Comparison of ENCODE assay signal across 13 cellular contexts in the genomic region with DNA sequence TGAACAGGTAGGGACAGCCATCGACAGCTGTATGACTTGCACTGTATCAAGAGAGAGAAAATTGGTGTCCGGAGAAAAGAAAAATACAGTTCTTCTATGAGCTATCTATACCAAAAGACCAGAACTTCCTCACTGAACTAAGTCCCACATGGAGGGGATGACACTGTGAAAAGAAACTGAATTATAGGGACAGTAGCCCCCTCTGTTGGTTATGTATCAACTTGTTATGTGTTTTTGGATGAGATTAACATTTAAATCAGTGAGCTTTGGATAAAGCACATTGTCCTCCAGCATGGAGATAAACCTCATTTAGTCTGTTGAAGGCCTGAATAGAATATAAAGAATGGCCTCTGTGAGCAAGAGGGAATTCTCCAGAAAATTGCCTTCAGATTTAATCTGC.
DNase-seq lines count a peak whose midpoint lies in the region; ATAC-seq, FAIRE-seq and TF ChIP-seq lines count a peak whose summit lies in the region.
"Had no signal": no experiment of that assay in that cellular context is flagged by ENCODE, and none has a peak within 500 bp of the region (broad histone marks: within the 10 kb centered on the region; RNA-seq: fewer than 3 reads in every experiment).

No MANE protein-coding gene starts in this region.

- no peaks in the 10 kb centered on the region for H3K9me3 ChIP-seq in endothelial cell of umbilical vein (replicated peaks; ENCODE audit: control insufficient read depth, insufficient read depth, low read length)

- H3K79me2 ChIP-seq in endothelial cell of umbilical vein (ENCODE audit: control insufficient read depth, insufficient read depth, low read length) = no peaks in the 10 kb centered on the region

- ATAC-seq in GM21529 (IDR thresholded peaks at IDR 0.05; ENCODE audit: unreplicated experiment) (no peak), GM21619 (IDR thresholded peaks at IDR 0.05; ENCODE audit: unreplicated experiment) (no peak), left cardiac atrium (no peak)
- ATAC-seq: stimulated activated effector memory CD8-positive, alpha-beta T cell treated with anti-CD3 and anti-CD28 coated beads, Interleukin-12 subunit alpha, Interleukin-12 subunit beta, amount 100 ng/mL, for 72 hours had no signal

- peak; percentile 70 for FAIRE-seq in endothelial cell of umbilical vein (lab: Jason Lieb, UNC)
- FAIRE-seq: A204.1 had no signal

- no peaks in the 10 kb centered on the region for H3K36me3 Mint-ChIP-seq in progenitor cell of endocrine pancreas (ENCODE audit: insufficient read depth)
- H3K36me3 Mint-ChIP-seq: stimulated activated effector memory CD8-positive, alpha-beta T cell treated with anti-CD3 and anti-CD28 coated beads, Interleukin-12 subunit alpha, Interleukin-12 subunit beta, amount 100 ng/mL, for 72 hours had no signal

- H4K20me1 ChIP-seq in endothelial cell of umbilical vein (replicated peaks; ENCODE audit: control insufficient read depth, extremely low read depth, insufficient read depth, low read length) = no peaks in the 10 kb centered on the region

- no peaks in the 10 kb centered on the region for H3K9me3 Mint-ChIP-seq in progenitor cell of endocrine pancreas (ENCODE audit: low read depth)

- H3K4me3 ChIP-seq in endothelial cell of umbilical vein (replicated peaks in 1 of 3; ENCODE audit: insufficient read depth in 1 of 3, low read depth in 1 of 3, low read length in 3 of 3) = no peak overlapping the region

- dilution Hi-C loops in endothelial cell of umbilical vein (cut with MboI; ENCODE audit: extremely low pct_ligation_motif_present, low sequenced_read_pairs) = no loop called here

- intact Hi-C loops in endothelial cell of umbilical vein (cut with micrococcal nuclease) (loop anchor here (1.0 to 5.0 kb wide), 3 partner anchors 184 to 340 kb away; no protein-coding TSS in a partner anchor), left cardiac atrium (cut with DNase I) (no loop called here)

- CTCF ChIA-PET in endothelial cell of umbilical vein (lab: Charles Lee) = interaction anchor here (0.6 to 2.0 kb wide), 10 partner anchors 11 to 340 kb away, joined by 3 to 40 read pairs (median 3); a partner anchor contains a TSS

- no peak overlapping the region for H3K4me3 Mint-ChIP-seq in progenitor cell of endocrine pancreas (ENCODE audit: low read depth)
- H3K4me3 Mint-ChIP-seq: activated naive CD4-positive, alpha-beta T cell treated with anti-CD3 and anti-CD28 coated beads for 36 hours; stimulated activated effector memory CD8-positive, alpha-beta T cell treated with anti-CD3 and anti-CD28 coated beads, Interleukin-12 subunit alpha, Interleukin-12 subunit beta, amount 100 ng/mL, for 72 hours had no signal

- no peaks in the 10 kb centered on the region for H3K27me3 ChIP-seq in endothelial cell of umbilical vein (ENCODE audit: control insufficient read depth in 2 of 2, insufficient read depth in 2 of 2, low read length in 2 of 2)

- no peak overlapping the region for H3K9ac ChIP-seq in endothelial cell of umbilical vein (replicated peaks; ENCODE audit: extremely low read depth, insufficient read depth, low read length)

- POLR2A ChIA-PET in endothelial cell of umbilical vein (lab: Charles Lee) = no interaction called here

- no peaks in the 10 kb centered on the region for H3K9me1 ChIP-seq in endothelial cell of umbilical vein (replicated peaks; ENCODE audit: control insufficient read depth, extremely low read depth, insufficient read depth, low read length)

- H2AFZ ChIP-seq in endothelial cell of umbilical vein (ENCODE audit: low read depth, low read length) = no peak overlapping the region

- H3K27ac Mint-ChIP-seq in progenitor cell of endocrine pancreas = no peak overlapping the region
- H3K27ac Mint-ChIP-seq: activated naive CD4-positive, alpha-beta T cell treated with anti-CD3 and anti-CD28 coated beads for 36 hours; stimulated activated effector memory CD8-positive, alpha-beta T cell treated with anti-CD3 and anti-CD28 coated beads, Interleukin-12 subunit alpha, Interleukin-12 subunit beta, amount 100 ng/mL, for 72 hours had no signal

- no peaks in the 10 kb centered on the region for H3K4me1 Mint-ChIP-seq in progenitor cell of endocrine pancreas (ENCODE audit: low read depth)
- H3K4me1 Mint-ChIP-seq: stimulated activated effector memory CD8-positive, alpha-beta T cell treated with anti-CD3 and anti-CD28 coated beads, Interleukin-12 subunit alpha, Interleukin-12 subunit beta, amount 100 ng/mL, for 72 hours had no signal

- no peak for TF ChIP-seq POLR2A in endothelial cell of umbilical vein (IDR thresholded peaks at IDR 0.05; ENCODE audit: low read depth, low read length)

- no peak overlapping the region for H3K4me2 ChIP-seq in endothelial cell of umbilical vein (ENCODE audit: insufficient read depth, low read length)

- TF ChIP-seq CTCF in endothelial cell of umbilical vein (IDR thresholded peaks at IDR 0.05; ENCODE audit: extremely low read depth in 1 of 2, insufficient read depth in 1 of 2, low read depth in 1 of 2, low read length in 2 of 2) (no peak), progenitor cell of endocrine pancreas (IDR thresholded peaks at IDR 0.05; ENCODE audit: unreplicated experiment) (peak; percentile 11)

- no peaks in the 10 kb centered on the region for H3K27me3 Mint-ChIP-seq in progenitor cell of endocrine pancreas

- no peak overlapping the region for H3K27ac ChIP-seq in endothelial cell of umbilical vein (ENCODE audit: insufficient read depth, low read depth, low read length)

- DNase-seq in NCI-H146 (lab: John Stamatoyannopoulos, UW) (peak; percentile 9), NCI-H146 treated with DMSO at 0.1 percent for 48 hours (lab: John Stamatoyannopoulos, UW; ENCODE audit: unreplicated experiment) (no peak), NCI-H82 (lab: John Stamatoyannopoulos, UW) (peak; percentile 71), endothelial cell of umbilical vein (ENCODE audit: low read depth, low spot score) (peak; percentile 29), progenitor cell of endocrine pancreas (ENCODE audit: low spot score, unreplicated experiment) (no peak), left cardiac atrium (no peak)
- DNase-seq: activated naive CD4-positive, alpha-beta T cell treated with anti-CD3 and anti-CD28 coated beads for 36 hours; hippocampal formation; T-helper 1 cell had no signal

- peaks cover 8% of the 10 kb centered on the region for H3K4me1 ChIP-seq in endothelial cell of umbilical vein (ENCODE audit: control insufficient read depth, extremely low read depth, insufficient read depth, low read length)

- no peaks in the 10 kb centered on the region for H3K36me3 ChIP-seq in endothelial cell of umbilical vein (ENCODE audit: control insufficient read depth in 2 of 2, extremely low read depth in 1 of 2, insufficient read depth in 2 of 2, low read length in 2 of 2)

- no TSS peak for BruUV-seq in endothelial cell of umbilical vein (replicated peaks; lab: Mats Ljungman, UMichigan)

TF ChIP-seq in endothelial cell of umbilical vein, 7 proteins besides CTCF, POLR2A, EP300 and RAD21:
- TF ChIP-seq JUN (IDR thresholded peaks at IDR 0.05; ENCODE audit: borderline replicate concordance, insufficient read depth, insufficient read length, low read depth) (no peak), FOS (IDR thresholded peaks at IDR 0.05; ENCODE audit: borderline replicate concordance, insufficient read depth, low read length) (no peak)

Comparison
In these comparisons a context has a peak if more than half of its experiments do, and no peak if none do; other contexts are left out.
1. DNase-seq: peak in NCI-H146 (single experiment), NCI-H82 (single experiment) and endothelial cell of umbilical vein (single experiment); none in NCI-H146 treated with DMSO at 0.1 percent for 48 hours (single experiment), progenitor cell of endocrine pancreas (single experiment) and left cardiac atrium (single experiment).